Comparison of ENCODE assay signal across 7 cellular contexts in genomic region chr5:34188001-34188822, GRCh38.
DNase-seq lines count a peak whose midpoint lies in the region; TF ChIP-seq lines count a peak whose summit lies in the region.
"Not testable (repeated sequence)": the region's sequence is repeated elsewhere in the genome, so short reads cannot be mapped to it uniquely, and the experiment has no call there.

No MANE protein-coding gene starts in this region.

- TF ChIP-seq CTCF in GM06990 (IDR thresholded peaks at IDR 0.05; ENCODE audit: insufficient read depth, low read length, poor library complexity, severe bottlenecking) (peak; percentile 46), brain microvascular endothelial cell (IDR thresholded peaks at IDR 0.05; ENCODE audit: low read depth, low read length, missing control alignments) (peak; percentile 60)

- H3K27me3 ChIP-seq in GM06990 (replicated peaks; ENCODE audit: control insufficient read depth, insufficient read depth, low read length); brain microvascular endothelial cell (replicated peaks): not testable (repeated sequence)

- H3K36me3 ChIP-seq in GM06990 (ENCODE audit: control insufficient read depth, insufficient read depth, low read length); brain microvascular endothelial cell (replicated peaks): not testable (repeated sequence)

- H3K27ac Mint-ChIP-seq in activated CD4-positive, alpha-beta T cell treated with anti-CD3 and anti-CD28 coated beads, Interleukin-2, amount 10 ng/mL, durations not matched to agents 7 days and 5 days, result not testable (repeated sequence)

- CTCF ChIA-PET in activated CD4-positive, alpha-beta T cell treated with anti-CD3 and anti-CD28 coated beads, Interleukin-2, amount 10 ng/mL, durations not matched to agents 7 days and 5 days (lab: Charles Lee), result not testable (repeated sequence)

- intact Hi-C loops in head of caudate nucleus (cut with DNase I), result not testable (repeated sequence)

- DNase-seq in GM06990 (ENCODE audit: extremely low read depth, insufficient read length) (peak; percentile 39), NAMALWA (ENCODE audit: low spot score) (peak; percentile 82), brain microvascular endothelial cell (peak; percentile 55), head of caudate nucleus (peak in 41 of 42 donors; percentile 24 to 89 (median 79)), mesenteric fat pad (ENCODE audit: low spot score) (peak; percentile 95)
- DNase-seq in activated CD4-positive, alpha-beta T cell treated with anti-CD3 and anti-CD28 coated beads, Interleukin-2, amount 10 ng/mL, durations not matched to agents 7 days and 5 days, result peak; percentile 52
- DNase-seq in stimulated activated CD4-positive, alpha-beta T cell treated with anti-CD3 and anti-CD28 coated beads, Interleukin-15, amount 100 ng/mL, for 1 hour (ENCODE audit: low read depth in 1 of 2, low spot score in 1 of 2), result peak; percentile 33 to 47

- H3K27me3 Mint-ChIP-seq in activated CD4-positive, alpha-beta T cell treated with anti-CD3 and anti-CD28 coated beads, Interleukin-2, amount 10 ng/mL, durations not matched to agents 7 days and 5 days, result not testable (repeated sequence)

- in situ Hi-C loops in brain microvascular endothelial cell (cut with HindIII; ENCODE audit: low pct_ligation_motif_present, low sequenced_read_pairs), result not testable (repeated sequence)

- not testable (repeated sequence) for H3K4me3 Mint-ChIP-seq in activated CD4-positive, alpha-beta T cell treated with anti-CD3 and anti-CD28 coated beads, Interleukin-2, amount 10 ng/mL, durations not matched to agents 7 days and 5 days

- H3K4me3 ChIP-seq in GM06990 (replicated peaks; ENCODE audit: low read depth, low read length); brain microvascular endothelial cell (ENCODE audit: low read depth, low read length): not testable (repeated sequence)

- H3K36me3 Mint-ChIP-seq in activated CD4-positive, alpha-beta T cell treated with anti-CD3 and anti-CD28 coated beads, Interleukin-2, amount 10 ng/mL, durations not matched to agents 7 days and 5 days (ENCODE audit: low read depth), result peaks cover 13% of the 10 kb centered on the region

- POLR2A ChIA-PET in activated CD4-positive, alpha-beta T cell treated with anti-CD3 and anti-CD28 coated beads, Interleukin-2, amount 10 ng/mL, durations not matched to agents 7 days and 5 days (lab: Charles Lee), result not testable (repeated sequence)

- H3K4me1 Mint-ChIP-seq in activated CD4-positive, alpha-beta T cell treated with anti-CD3 and anti-CD28 coated beads, Interleukin-2, amount 10 ng/mL, durations not matched to agents 7 days and 5 days, result not testable (repeated sequence)

- H3K9me3 Mint-ChIP-seq in activated CD4-positive, alpha-beta T cell treated with anti-CD3 and anti-CD28 coated beads, Interleukin-2, amount 10 ng/mL, durations not matched to agents 7 days and 5 days, result not testable (repeated sequence)

- H3K27ac ChIP-seq in brain microvascular endothelial cell, result not testable (repeated sequence)

Comparison
In these comparisons a context has a peak if more than half of its experiments do, and no peak if none do; other contexts are left out.
1. DNase-seq: peak in every context shown above with its lines; median percentile 95 in mesenteric fat pad; 82 in NAMALWA; 79 in head of caudate nucleus; 55 in brain microvascular endothelial cell; 52 in activated CD4-positive, alpha-beta T cell treated with anti-CD3 and anti-CD28 coated beads, Interleukin-2, amount 10 ng/mL, durations not matched to agents 7 days and 5 days; 40 in stimulated activated CD4-positive, alpha-beta T cell treated with anti-CD3 and anti-CD28 coated beads, Interleukin-15, amount 100 ng/mL, for 1 hour; 39 in GM06990.